Comparison of ENCODE assay signal across 17 cellular contexts in genomic region chr11:72058416-72059034, GRCh38. TPM values are rescaled to one million over a fixed set of nuclear protein-coding genes. Genes with fewer than 3 reads are reported as not detected.
A peak's percentile ranks its signal among the peaks of the same experiment; 100 is the strongest.
DNase-seq lines count a peak whose midpoint lies in the region; ATAC-seq and TF ChIP-seq lines count a peak whose summit lies in the region.
"Had no signal": no experiment of that assay in that cellular context is flagged by ENCODE, and none has a peak within 500 bp of the region (broad histone marks: within the 10 kb centered on the region; RNA-seq: fewer than 3 reads in every experiment).

No MANE protein-coding gene starts in this region.

- DNase-seq in AG10803 (ENCODE audit: low read depth) (peak; percentile 49), NCI-H1694 (lab: John Stamatoyannopoulos, UW) (peak; percentile 29), T-helper 17 cell (no peak), foreskin keratinocyte (peak; percentile 50 to 54)
- no peak for DNase-seq in CD8-positive, alpha-beta T cell
- no peak for DNase-seq in activated naive CD8-positive, alpha-beta T cell treated with anti-CD3 and anti-CD28 coated beads, Interleukin-2, amount 50 U/mL, for 24 hours
- DNase-seq: activated CD4-positive, alpha-beta T cell treated with anti-CD3 and anti-CD28 coated beads for 1 hour; activated T-cell treated with anti-CD3 and anti-CD28 coated beads, Interleukin-2, amount 50 U/mL, for 1 hour; BE2C; islet precursor cell had no signal

- no peaks in the 10 kb centered on the region for H3K27me3 ChIP-seq in foreskin keratinocyte
- H3K27me3 ChIP-seq in CD8-positive, alpha-beta T cell (ENCODE audit: insufficient read depth, low read length) = no peaks in the 10 kb centered on the region
- H3K27me3 ChIP-seq: BE2C had no signal

- peaks cover 4% of the 10 kb centered on the region for H3K36me3 Mint-ChIP-seq in T-helper 17 cell (ENCODE audit: low read depth)
- peaks cover 6% of the 10 kb centered on the region for H3K36me3 Mint-ChIP-seq in CD8-positive, alpha-beta T cell
- H3K36me3 Mint-ChIP-seq in activated naive CD8-positive, alpha-beta T cell treated with anti-CD3 and anti-CD28 coated beads, Interleukin-2, amount 50 U/mL, for 24 hours (ENCODE audit: low read depth) = peaks cover 15% of the 10 kb centered on the region

- no peaks in the 10 kb centered on the region for H3K9me3 ChIP-seq in T-helper 17 cell (ENCODE audit: control insufficient read depth, low read length, poor library complexity, severe bottlenecking)
- no peaks in the 10 kb centered on the region for H3K9me3 ChIP-seq in CD8-positive, alpha-beta T cell (ENCODE audit: low read length)
- H3K9me3 ChIP-seq: BE2C, prostate gland had no signal

- no peaks in the 10 kb centered on the region for H3K9me3 Mint-ChIP-seq in CD8-positive, alpha-beta T cell
- no peaks in the 10 kb centered on the region for H3K9me3 Mint-ChIP-seq in activated naive CD8-positive, alpha-beta T cell treated with anti-CD3 and anti-CD28 coated beads, Interleukin-2, amount 50 U/mL, for 24 hours
- H3K9me3 Mint-ChIP-seq: GM23338; T-helper 1 cell treated with Interleukin-12 subunit alpha and Interleukin-12 subunit beta and Interleukin-4 antibody, amounts not matched to agents 30 μg/mL and 1 μg/mL, for 36 hours had no signal

- peak overlapping the region; percentile 34 for H3K27ac Mint-ChIP-seq in T-helper 17 cell
- H3K27ac Mint-ChIP-seq in CD8-positive, alpha-beta T cell = no peak overlapping the region
- H3K27ac Mint-ChIP-seq in activated naive CD8-positive, alpha-beta T cell treated with anti-CD3 and anti-CD28 coated beads, Interleukin-2, amount 50 U/mL, for 24 hours = no peak overlapping the region
- H3K27ac Mint-ChIP-seq: GM23338; T-helper 1 cell treated with Interleukin-12 subunit alpha and Interleukin-12 subunit beta and Interleukin-4 antibody, amounts not matched to agents 30 μg/mL and 1 μg/mL, for 36 hours had no signal

- no peaks in the 10 kb centered on the region for H3K27me3 Mint-ChIP-seq in T-helper 17 cell
- no peaks in the 10 kb centered on the region for H3K27me3 Mint-ChIP-seq in CD8-positive, alpha-beta T cell (ENCODE audit: low read depth)
- no peaks in the 10 kb centered on the region for H3K27me3 Mint-ChIP-seq in activated naive CD8-positive, alpha-beta T cell treated with anti-CD3 and anti-CD28 coated beads, Interleukin-2, amount 50 U/mL, for 24 hours

- ATAC-seq in T-helper 17 cell = no peak
- ATAC-seq in foreskin keratinocyte = peak; percentile 61
- ATAC-seq in CD8-positive, alpha-beta T cell = no peak
- ATAC-seq in activated naive CD8-positive, alpha-beta T cell treated with anti-CD3 and anti-CD28 coated beads, Interleukin-2, amount 50 U/mL, for 24 hours = no peak
- ATAC-seq in GM21619 (IDR thresholded peaks at IDR 0.05; ENCODE audit: unreplicated experiment) = no peak
- ATAC-seq in GM18519 (IDR thresholded peaks at IDR 0.05; ENCODE audit: low FRiP score, unreplicated experiment) = no peak
- ATAC-seq: GM23338 had no signal

- no peaks in the 10 kb centered on the region for H3K36me3 ChIP-seq in CD8-positive, alpha-beta T cell (ENCODE audit: insufficient read depth, low read length)
- H3K36me3 ChIP-seq: prostate gland had no signal

- TF ChIP-seq CTCF in AG10803 (conservative IDR thresholded peaks at IDR 0.05; ENCODE audit: low read length) (no peak), foreskin keratinocyte (conservative IDR thresholded peaks at IDR 0.05) (no peak)
- no peak for TF ChIP-seq CTCF in CD8-positive, alpha-beta T cell (IDR thresholded peaks at IDR 0.05)

- POLR2A ChIA-PET in CD8-positive, alpha-beta T cell (lab: Charles Lee) = interaction anchor here (0.7 to 1.1 kb wide), 3 partner anchors 16 to 33 kb away, joined by 3 to 5 read pairs (median 3); no protein-coding TSS in a partner anchor

- H3K4me3 ChIP-seq in AG10803 (ENCODE audit: low read length) = no peak overlapping the region
- H3K4me3 ChIP-seq in CD8-positive, alpha-beta T cell (ENCODE audit: low read depth, low read length) = no peak overlapping the region
- H3K4me3 ChIP-seq: GM23338, prostate gland had no signal

- peaks cover 10% of the 10 kb centered on the region for H3K4me1 ChIP-seq in foreskin keratinocyte
- H3K4me1 ChIP-seq in CD8-positive, alpha-beta T cell (ENCODE audit: insufficient read depth, low read length) = no peaks in the 10 kb centered on the region
- H3K4me1 ChIP-seq: BE2C, prostate gland had no signal

- CTCF ChIA-PET in CD8-positive, alpha-beta T cell (lab: Charles Lee) = interaction anchor here (1.2 to 2.2 kb wide), 3 partner anchors 23 to 125 kb away, joined by 3 to 6 read pairs (median 3); no protein-coding TSS in a partner anchor

- no peak overlapping the region for H3K27ac ChIP-seq in foreskin keratinocyte
- H3K27ac ChIP-seq in CD8-positive, alpha-beta T cell (ENCODE audit: low read depth, low read length) = no peak overlapping the region

- intact Hi-C loops in CD8-positive, alpha-beta T cell (cut with DNase I, micrococcal nuclease) = no loop called here

- H3K4me3 Mint-ChIP-seq in T-helper 17 cell = no peak overlapping the region
- no peak overlapping the region for H3K4me3 Mint-ChIP-seq in CD8-positive, alpha-beta T cell
- H3K4me3 Mint-ChIP-seq in activated naive CD8-positive, alpha-beta T cell treated with anti-CD3 and anti-CD28 coated beads, Interleukin-2, amount 50 U/mL, for 24 hours = no peak overlapping the region
- H3K4me3 Mint-ChIP-seq: GM23338; T-helper 1 cell treated with Interleukin-12 subunit alpha and Interleukin-12 subunit beta and Interleukin-4 antibody, amounts not matched to agents 30 μg/mL and 1 μg/mL, for 36 hours had no signal

- H3K4me1 Mint-ChIP-seq in T-helper 17 cell = peaks cover 7% of the 10 kb centered on the region
- H3K4me1 Mint-ChIP-seq in CD8-positive, alpha-beta T cell (ENCODE audit: low read depth) = no peaks in the 10 kb centered on the region
- no peaks in the 10 kb centered on the region for H3K4me1 Mint-ChIP-seq in activated naive CD8-positive, alpha-beta T cell treated with anti-CD3 and anti-CD28 coated beads, Interleukin-2, amount 50 U/mL, for 24 hours
- H3K4me1 Mint-ChIP-seq: GM23338 had no signal

RNA-seq across cellular contexts. Expression of gene NUMA1, which starts 21.8 kb away (rescaled TPM):
- total RNA-seq in T-helper 17 cell (100 to 1,000 TPM; 207 to 208 TPM), foreskin keratinocyte (97.7 and 101 TPM in 2 replicates)
- polyA plus RNA-seq in foreskin keratinocyte = 58.6 and 59.2 TPM in 2 replicates
- total RNA-seq in CD8-positive, alpha-beta T cell = 100 to 1,000 TPM; 171 to 174 TPM

RNA-seq across cellular contexts. Expression of gene LRRC51, which starts 22.1 kb away (rescaled TPM):
- total RNA-seq in T-helper 17 cell (1 to 10 TPM in 1 of 2 donors, under 1 TPM in 1; 0.75 to 4.5 TPM), foreskin keratinocyte (6.3 and 6.4 TPM in 2 replicates)
- 6.4 and 8.0 TPM in 2 replicates for polyA plus RNA-seq in foreskin keratinocyte
- 1 to 10 TPM; 1.1 to 1.3 TPM for total RNA-seq in CD8-positive, alpha-beta T cell

RNA-seq across cellular contexts. Expression of gene LAMTOR1, which starts 44.6 kb away (rescaled TPM):
- 10 to 100 TPM; 43.7 to 74.6 TPM for total RNA-seq in T-helper 17 cell
- 140 and 151 TPM in 2 replicates for total RNA-seq in foreskin keratinocyte
- 207 and 209 TPM in 2 replicates for polyA plus RNA-seq in foreskin keratinocyte
- total RNA-seq in CD8-positive, alpha-beta T cell = 10 to 100 TPM; 27.1 to 30.4 TPM

RNA-seq across cellular contexts. Expression of gene TOMT, which starts 47.2 kb away (rescaled TPM):
- total RNA-seq in T-helper 17 cell (not detected), foreskin keratinocyte (not detected in 2 replicates)
- not detected in 2 replicates for polyA plus RNA-seq in foreskin keratinocyte
- not detected for total RNA-seq in CD8-positive, alpha-beta T cell
- total RNA-seq: Daoy, GM23338, mucosa of gallbladder, prostate gland had no signal
- polyA plus RNA-seq: GM23338 had no signal

RNA-seq across cellular contexts. Expression of gene ANAPC15, which starts 54.0 kb away (rescaled TPM):
- total RNA-seq in T-helper 17 cell (10 to 100 TPM; 47.0 to 54.6 TPM), foreskin keratinocyte (82.7 and 93.2 TPM in 2 replicates)
- 105 and 120 TPM in 2 replicates for polyA plus RNA-seq in foreskin keratinocyte
- 10 to 100 TPM; 42.1 to 46.2 TPM for total RNA-seq in CD8-positive, alpha-beta T cell

Comparison
In these comparisons a context has a peak if more than half of its experiments do, and no peak if none do; other contexts are left out.
1. DNase-seq: peak in AG10803 (single experiment), NCI-H1694 (single experiment) and foreskin keratinocyte (2 of 2); none in T-helper 17 cell (0 of 3), CD8-positive, alpha-beta T cell (0 of 7) and activated naive CD8-positive, alpha-beta T cell treated with anti-CD3 and anti-CD28 coated beads, Interleukin-2, amount 50 U/mL, for 24 hours (single experiment).